13 cellular contexts compared by ENCODE assay signal in genomic region chr2:239269173-239269865, GRCh38.
DNase-seq lines count a peak whose midpoint lies in the region; ATAC-seq, FAIRE-seq and TF ChIP-seq lines count a peak whose summit lies in the region.
"Had no signal": no experiment of that assay in that cellular context is flagged by ENCODE, and none has a peak within 500 bp of the region (broad histone marks: within the 10 kb centered on the region; RNA-seq: fewer than 3 reads in every experiment).

No MANE protein-coding gene starts in this region.

- peak; percentile 17 for FAIRE-seq in GM12892 (lab: Jason Lieb, UNC)
- FAIRE-seq in H54 (lab: Jason Lieb, UNC), result no peak

- DNase-seq in CD4-positive, CD25-positive, alpha-beta regulatory T cell, result no peak
- DNase-seq in GM12892 (ENCODE audit: insufficient read length) (no peak), left colon (peak; percentile 44 to 71), SKM-1 treated with dmso at 0.1 percent for 144 hours (lab: John Stamatoyannopoulos, UW; ENCODE audit: unreplicated experiment) (no peak), NCI-H226 (no peak), H54 (ENCODE audit: insufficient read length, low spot score) (no peak)
- DNase-seq in activated CD4-positive, alpha-beta memory T cell treated with anti-CD3 and anti-CD28 coated beads for 36 hours, result no peak
- DNase-seq: brain microvascular endothelial cell, DMS 273 treated with DMSO at 0.1 percent for 48 hours, NCI-H2227 treated with DMSO at 0.1 percent for 48 hours, ovary had no signal

- H3K4me1 Mint-ChIP-seq in CD4-positive, CD25-positive, alpha-beta regulatory T cell, result peaks cover 39 to 91% (median 64%) of the 10 kb centered on the region in 4 donors
- H3K4me1 Mint-ChIP-seq in activated CD4-positive, alpha-beta memory T cell treated with anti-CD3 and anti-CD28 coated beads for 36 hours (ENCODE audit: low read depth), result peaks cover 78% of the 10 kb centered on the region

- CTCF ChIA-PET in activated CD4-positive, alpha-beta memory T cell treated with anti-CD3 and anti-CD28 coated beads for 36 hours (lab: Charles Lee), result interaction anchor here (0.8 to 2.6 kb wide), 3 partner anchors 16 to 753 kb away, joined by 3 to 9 read pairs (median 3); no protein-coding TSS in a partner anchor

- no peak overlapping the region for H3K27ac ChIP-seq in CD4-positive, CD25-positive, alpha-beta regulatory T cell (ENCODE audit: insufficient read depth, low read length, poor library complexity, severe bottlenecking)
- H3K27ac ChIP-seq: brain microvascular endothelial cell had no signal

- ATAC-seq in CD4-positive, CD25-positive, alpha-beta regulatory T cell (ENCODE audit: low read depth in 2 of 2), result no peak
- ATAC-seq in left colon (peak; percentile 59), GM21360 (IDR thresholded peaks at IDR 0.05; ENCODE audit: unreplicated experiment) (no peak)

- POLR2A ChIA-PET in activated CD4-positive, alpha-beta memory T cell treated with anti-CD3 and anti-CD28 coated beads for 36 hours (lab: Charles Lee), result no interaction called here

- no peaks in the 10 kb centered on the region for H3K36me3 ChIP-seq in CD4-positive, CD25-positive, alpha-beta regulatory T cell (ENCODE audit: control insufficient read depth, insufficient read depth, low read length)
- H3K36me3 ChIP-seq: brain microvascular endothelial cell, ovary, SJSA1 had no signal

- H3K27me3 Mint-ChIP-seq in CD4-positive, CD25-positive, alpha-beta regulatory T cell, result no peaks in the 10 kb centered on the region
- peaks cover 31% of the 10 kb centered on the region for H3K27me3 Mint-ChIP-seq in activated CD4-positive, alpha-beta memory T cell treated with anti-CD3 and anti-CD28 coated beads for 36 hours

- H3K4me3 ChIP-seq in CD4-positive, CD25-positive, alpha-beta regulatory T cell (ENCODE audit: low read depth, low read length), result peak overlapping the region; percentile 90
- H3K4me3 ChIP-seq: ovary, SJSA1 had no signal

- TF ChIP-seq POLR2A in GM12892 (IDR thresholded peaks at IDR 0.05; ENCODE audit: low read depth, low read length) (no peak), H54 (IDR thresholded peaks at IDR 0.05; ENCODE audit: low read depth, low read length) (no peak)

- H3K36me3 Mint-ChIP-seq in CD4-positive, CD25-positive, alpha-beta regulatory T cell, result peaks cover 12% of the 10 kb centered on the region
- peaks cover 8% of the 10 kb centered on the region for H3K36me3 Mint-ChIP-seq in activated CD4-positive, alpha-beta memory T cell treated with anti-CD3 and anti-CD28 coated beads for 36 hours

- H3K9me3 Mint-ChIP-seq in CD4-positive, CD25-positive, alpha-beta regulatory T cell, result peaks cover 0 to 1% (median 0%) of the 10 kb centered on the region in 7 donors
- no peaks in the 10 kb centered on the region for H3K9me3 Mint-ChIP-seq in activated CD4-positive, alpha-beta memory T cell treated with anti-CD3 and anti-CD28 coated beads for 36 hours

- peak overlapping the region; percentile 84 to 100 (median 90) for H3K27ac Mint-ChIP-seq in CD4-positive, CD25-positive, alpha-beta regulatory T cell
- peak overlapping the region; percentile 56 for H3K27ac Mint-ChIP-seq in activated CD4-positive, alpha-beta memory T cell treated with anti-CD3 and anti-CD28 coated beads for 36 hours

- H3K27me3 ChIP-seq in CD4-positive, CD25-positive, alpha-beta regulatory T cell (ENCODE audit: control insufficient read depth, insufficient read depth, low read length), result no peaks in the 10 kb centered on the region
- H3K27me3 ChIP-seq: brain microvascular endothelial cell, ovary, SJSA1 had no signal

- H3K9me3 ChIP-seq in CD4-positive, CD25-positive, alpha-beta regulatory T cell (ENCODE audit: control insufficient read depth in 2 of 2, low read length in 2 of 2), result no peaks in the 10 kb centered on the region
- H3K9me3 ChIP-seq: ovary, SJSA1 had no signal

- H3K4me3 Mint-ChIP-seq in CD4-positive, CD25-positive, alpha-beta regulatory T cell, result peak overlapping the region; percentile 97 to 99 (median 99)
- no peak overlapping the region for H3K4me3 Mint-ChIP-seq in activated CD4-positive, alpha-beta memory T cell treated with anti-CD3 and anti-CD28 coated beads for 36 hours

- peaks cover 59% of the 10 kb centered on the region for H3K4me1 ChIP-seq in CD4-positive, CD25-positive, alpha-beta regulatory T cell (ENCODE audit: control insufficient read depth, insufficient read depth, low read length, poor library complexity, severe bottlenecking)

- intact Hi-C loops in activated CD4-positive, alpha-beta memory T cell treated with anti-CD3 and anti-CD28 coated beads for 36 hours (cut with micrococcal nuclease), result loop anchor here (5.0 to 10.0 kb wide), 2 partner anchors 33 to 615 kb away; no protein-coding TSS in a partner anchor
- intact Hi-C loops in left colon (cut with DNase I, micrococcal nuclease), result no loop called here

Comparison
In these comparisons a context has a peak if more than half of its experiments do, and no peak if none do; other contexts are left out.
1. DNase-seq: peak in left colon (2 of 2); none in CD4-positive, CD25-positive, alpha-beta regulatory T cell (0 of 3), GM12892 (single experiment), activated CD4-positive, alpha-beta memory T cell treated with anti-CD3 and anti-CD28 coated beads for 36 hours (single experiment), SKM-1 treated with dmso at 0.1 percent for 144 hours (single experiment), NCI-H226 (single experiment) and H54 (single experiment).